ENCODE assay signal across 1 cellular context in genomic region chr6:12751694-12752304, GRCh38.
TF ChIP-seq lines count a peak whose summit lies in the region.

No MANE protein-coding gene starts in this region.

TF ChIP-seq in HepG2, 621 proteins besides CTCF, POLR2A, EP300 and RAD21 (continued from another document and continues in another):
- no peak for TF ChIP-seq ZBTB37 (CRISPR knock-in tag; IDR thresholded peaks at IDR 0.05)
- no peak for TF ChIP-seq CBFB (CRISPR knock-in tag; IDR thresholded peaks at IDR 0.05)
- TF ChIP-seq ZNF335 (CRISPR knock-in tag; IDR thresholded peaks at IDR 0.05), result peak; percentile 66; the same call in 1 of the 2 replicates
- TF ChIP-seq ZNF879 (CRISPR knock-in tag; IDR thresholded peaks at IDR 0.05), result no peak
- no peak for TF ChIP-seq HNRNPL (IDR thresholded peaks at IDR 0.05; ENCODE audit: low read depth, low read length)
- no peak for TF ChIP-seq ZNF326 (CRISPR knock-in tag; IDR thresholded peaks at IDR 0.05; ENCODE audit: borderline replicate concordance)
- TF ChIP-seq TAF1 (CRISPR knock-in tag; IDR thresholded peaks at IDR 0.05), result no peak
- TF ChIP-seq NFE2L1 (CRISPR knock-in tag; IDR thresholded peaks at IDR 0.05; ENCODE audit: borderline replicate concordance), result no peak
- no peak for TF ChIP-seq FOXP1 (IDR thresholded peaks at IDR 0.05)
- no peak for TF ChIP-seq FOXP1 (CRISPR knock-in tag; IDR thresholded peaks at IDR 0.05)
- TF ChIP-seq ZNF687 (CRISPR knock-in tag; IDR thresholded peaks at IDR 0.05), result no peak
- no peak for TF ChIP-seq PRDM10 (CRISPR knock-in tag; IDR thresholded peaks at IDR 0.05; ENCODE audit: low read depth)
- no peak for TF ChIP-seq POLR2G (IDR thresholded peaks at IDR 0.05; ENCODE audit: low read depth, low read length)
- no peak for TF ChIP-seq GZF1 (CRISPR knock-in tag; IDR thresholded peaks at IDR 0.05)
- TF ChIP-seq ZNF329 (CRISPR knock-in tag; IDR thresholded peaks at IDR 0.05; ENCODE audit: low read depth), result no peak
- no peak for TF ChIP-seq ARNT (IDR thresholded peaks at IDR 0.05)
- TF ChIP-seq SP140L (CRISPR knock-in tag; IDR thresholded peaks at IDR 0.05; ENCODE audit: borderline replicate concordance), result 0 out of 2 replicates have a peak, but pooled peaks have one; percentile 58
- no peak for TF ChIP-seq ATF7 (IDR thresholded peaks at IDR 0.05)
- TF ChIP-seq ATF7 (CRISPR knock-in tag; IDR thresholded peaks at IDR 0.05), result no peak
- peak; percentile 58 for TF ChIP-seq ZNF781 (CRISPR knock-in tag; IDR thresholded peaks at IDR 0.05; ENCODE audit: borderline replicate concordance, not compliant biosample characterization)
- TF ChIP-seq ZKSCAN5 (CRISPR knock-in tag; IDR thresholded peaks at IDR 0.05), result no peak
- TF ChIP-seq USF2 (IDR thresholded peaks at IDR 0.05; ENCODE audit: low read depth, low read length), result no peak
- TF ChIP-seq USF2 (CRISPR knock-in tag; IDR thresholded peaks at IDR 0.05; ENCODE audit: borderline replicate concordance), result no peak
- TF ChIP-seq POGK (CRISPR knock-in tag; conservative IDR thresholded peaks at IDR 0.05), result no peak
- TF ChIP-seq ADNP (CRISPR knock-in tag; IDR thresholded peaks at IDR 0.05), result no peak
- no peak for TF ChIP-seq ZMYM3 (CRISPR knock-in tag; IDR thresholded peaks at IDR 0.05)
- no peak for TF ChIP-seq ETS1 (CRISPR knock-in tag; IDR thresholded peaks at IDR 0.05)
- TF ChIP-seq ARNTL (CRISPR knock-in tag; IDR thresholded peaks at IDR 0.05), result no peak
- TF ChIP-seq HOXD1 (CRISPR knock-in tag; IDR thresholded peaks at IDR 0.05), result 0 out of 2 replicates have a peak, but pooled peaks have one; percentile 56
- TF ChIP-seq ZNF18 (CRISPR knock-in tag; IDR thresholded peaks at IDR 0.05; ENCODE audit: insufficient replicate concordance), result no peak
- TF ChIP-seq FOXK2 (IDR thresholded peaks at IDR 0.05), result no peak
- TF ChIP-seq SOX5 (CRISPR knock-in tag; IDR thresholded peaks at IDR 0.05; ENCODE audit: borderline replicate concordance), result no peak
- TF ChIP-seq MXD4 (CRISPR knock-in tag; IDR thresholded peaks at IDR 0.05), result peak; percentile 72; the same call in 1 of the 2 replicates
- peak; percentile 90; the same call in 1 of the 2 replicates for TF ChIP-seq SMAD3 (CRISPR knock-in tag; IDR thresholded peaks at IDR 0.05)
- TF ChIP-seq SP1 (IDR thresholded peaks at IDR 0.05), result no peak
- no peak for TF ChIP-seq SP1 (CRISPR knock-in tag; IDR thresholded peaks at IDR 0.05)
- no peak for TF ChIP-seq ZNF768 (CRISPR knock-in tag; IDR thresholded peaks at IDR 0.05)
- TF ChIP-seq ZBTB2 (CRISPR knock-in tag; IDR thresholded peaks at IDR 0.05; ENCODE audit: low read depth), result 0 out of 2 replicates have a peak, but pooled peaks have one; percentile 39
- no peak for TF ChIP-seq IKZF4 (CRISPR knock-in tag; IDR thresholded peaks at IDR 0.05; ENCODE audit: borderline replicate concordance, low read depth, not compliant biosample characterization)
- TF ChIP-seq ZNF296 (CRISPR knock-in tag; conservative IDR thresholded peaks at IDR 0.05), result no peak
- TF ChIP-seq ZNF546 (CRISPR knock-in tag; conservative IDR thresholded peaks at IDR 0.05), result no peak
- no peak for TF ChIP-seq SOX6 (IDR thresholded peaks at IDR 0.05)
- TF ChIP-seq SOX6 (CRISPR knock-in tag; IDR thresholded peaks at IDR 0.05), result no peak
- TF ChIP-seq ARHGAP35 (CRISPR knock-in tag; IDR thresholded peaks at IDR 0.05; ENCODE audit: borderline replicate concordance), result no peak
- no peak for TF ChIP-seq ZFP36 (IDR thresholded peaks at IDR 0.05; ENCODE audit: borderline replicate concordance, low read depth, low read length, partially characterized antibody)
- TF ChIP-seq ZNF232 (CRISPR knock-in tag; IDR thresholded peaks at IDR 0.05; ENCODE audit: borderline replicate concordance), result peak; percentile 89; the same call in 1 of the 2 replicates
- TF ChIP-seq TFAP4 (IDR thresholded peaks at IDR 0.05; ENCODE audit: borderline replicate concordance, low read depth), result no peak
- no peak for TF ChIP-seq ZNF207 (IDR thresholded peaks at IDR 0.05; ENCODE audit: borderline replicate concordance)
- no peak for TF ChIP-seq SMC3 (IDR thresholded peaks at IDR 0.05; ENCODE audit: low read length)
- TF ChIP-seq KDM6A (CRISPR knock-in tag; IDR thresholded peaks at IDR 0.05; ENCODE audit: low read depth), result no peak
- TF ChIP-seq MAF1 (CRISPR knock-in tag; IDR thresholded peaks at IDR 0.05; ENCODE audit: borderline replicate concordance), result no peak
